31 cellular contexts compared by ENCODE assay signal in the genomic region with DNA sequence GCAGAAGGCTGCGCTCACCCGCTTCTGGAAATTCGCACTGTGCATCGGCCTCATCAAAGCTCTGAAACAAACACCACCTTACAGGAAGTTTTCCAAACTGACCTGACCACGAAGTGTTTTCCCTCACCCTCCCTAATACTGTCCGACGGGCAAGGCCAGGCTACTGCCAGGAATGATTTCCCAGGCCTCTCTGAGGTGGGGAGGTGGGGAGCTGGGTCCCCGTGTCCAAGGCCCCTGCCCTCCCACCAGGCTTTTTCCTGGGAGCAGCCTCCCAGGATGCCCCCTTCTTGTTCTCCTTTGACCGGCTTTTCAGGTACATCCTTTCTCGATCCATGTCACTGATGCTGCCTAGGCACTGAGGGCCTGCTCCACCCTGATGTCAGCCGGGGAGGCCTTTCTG. TPM values are rescaled to one million over a fixed set of nuclear protein-coding genes. Genes with fewer than 3 reads are reported as not detected.
"Had no signal": no experiment of that assay in that cellular context is flagged by ENCODE, and none has a peak within 500 bp of the region (broad histone marks: within the 10 kb centered on the region; RNA-seq: fewer than 3 reads in every experiment).

No MANE protein-coding gene starts in this region.

- H3K27me3 Mint-ChIP-seq: activated CD4-positive, alpha-beta T cell treated with anti-CD3 and anti-CD28 coated beads, Interleukin-2, amount 10 ng/mL, durations not matched to agents 7 days and 5 days; activated T-cell treated with anti-CD3 and anti-CD28 coated beads, Interleukin-2, amount 50 U/mL, for 24 hours had no signal

- H3K36me3 Mint-ChIP-seq: activated naive CD4-positive, alpha-beta T cell treated with anti-CD3 and anti-CD28 coated beads, Interleukin-2, amount 10 ng/mL, durations not matched to agents 7 days and 5 days; activated naive CD4-positive, alpha-beta T cell treated with anti-CD3 and anti-CD28 coated beads, Interleukin-2, amount 50 U/mL, for 72 hours; activated naive CD8-positive, alpha-beta T cell treated with anti-CD3 and anti-CD28 coated beads, Interleukin-2, amount 10 ng/mL, durations not matched to agents 7 days and 5 days; T-cell; WTC11 had no signal

- DNase-seq: activated CD4-positive, alpha-beta memory T cell treated with anti-CD3 and anti-CD28 coated beads, Interleukin-2, amount 10 ng/mL, durations not matched to agents 7 days and 5 days; activated CD4-positive, alpha-beta T cell treated with anti-CD3 and anti-CD28 coated beads for 1 hour; activated CD4-positive, alpha-beta T cell treated with anti-CD3 and anti-CD28 coated beads for 4 hours; activated CD4-positive, alpha-beta T cell treated with anti-CD3 and anti-CD28 coated beads, Interleukin-2, amount 10 ng/mL, durations not matched to agents 7 days and 5 days; activated CD4-positive, alpha-beta T cell treated with anti-CD3 and anti-CD28 coated beads, Interleukin-2, amount 50 U/mL, for 4 hours; activated CD8-positive, alpha-beta memory T cell treated with anti-CD3 and anti-CD28 coated beads, Interleukin-2, amount 50 U/mL, for 48 hours; activated gamma-delta T cell; activated naive CD4-positive, alpha-beta T cell; activated naive CD4-positive, alpha-beta T cell treated with anti-CD3 and anti-CD28 coated beads, Interleukin-2, amount 10 ng/mL, durations not matched to agents 7 days and 5 days; activated naive CD8-positive, alpha-beta T cell treated with anti-CD3 and anti-CD28 coated beads, Interleukin-2, amount 10 ng/mL, durations not matched to agents 7 days and 5 days; activated T-cell treated with anti-CD3 and anti-CD28 coated beads for 4 hours; activated T-cell treated with anti-CD3 and anti-CD28 coated beads, Interleukin-2, amount 50 U/mL, for 24 hours; activated T-cell treated with anti-CD3 and anti-CD28 coated beads, Interleukin-2, amount 50 U/mL, for 72 hours; central memory CD4-positive, alpha-beta T cell; cerebellar nuclear complex; colonic mucosa; esophagus squamous epithelium; foreskin melanocyte; heart right ventricle; SW 1271; T-cell; T-helper 2 cell had no signal

- H3K27ac ChIP-seq: cardiac muscle cell, colonic mucosa, epithelial cell of prostate, gastroesophageal sphincter, heart right ventricle had no signal

- H3K27me3 ChIP-seq: cardiac muscle cell, colonic mucosa had no signal

- H3K4me3 ChIP-seq: cardiac muscle cell, colonic mucosa, esophagus squamous epithelium, gastroesophageal sphincter, heart right ventricle had no signal

- H3K9me3 ChIP-seq: colonic mucosa, esophagus squamous epithelium, gastroesophageal sphincter, heart right ventricle had no signal

- H3K4me1 Mint-ChIP-seq: activated CD4-positive, alpha-beta memory T cell treated with anti-CD3 and anti-CD28 coated beads, Interleukin-2, amount 10 ng/mL, durations not matched to agents 7 days and 5 days; activated CD4-positive, alpha-beta T cell treated with anti-CD3 and anti-CD28 coated beads, Interleukin-2, amount 10 ng/mL, durations not matched to agents 7 days and 5 days; activated naive CD4-positive, alpha-beta T cell treated with anti-CD3 and anti-CD28 coated beads, Interleukin-2, amount 10 ng/mL, durations not matched to agents 7 days and 5 days; activated naive CD8-positive, alpha-beta T cell treated with anti-CD3 and anti-CD28 coated beads, Interleukin-2, amount 10 ng/mL, durations not matched to agents 7 days and 5 days; T-cell had no signal

- H3K27ac Mint-ChIP-seq: activated CD4-positive, alpha-beta memory T cell treated with anti-CD3 and anti-CD28 coated beads, Interleukin-2, amount 10 ng/mL, durations not matched to agents 7 days and 5 days; activated CD4-positive, alpha-beta T cell treated with anti-CD3 and anti-CD28 coated beads, Interleukin-2, amount 10 ng/mL, durations not matched to agents 7 days and 5 days; activated naive CD4-positive, alpha-beta T cell treated with anti-CD3 and anti-CD28 coated beads, Interleukin-2, amount 10 ng/mL, durations not matched to agents 7 days and 5 days; activated naive CD8-positive, alpha-beta T cell treated with anti-CD3 and anti-CD28 coated beads, Interleukin-2, amount 10 ng/mL, durations not matched to agents 7 days and 5 days; activated T-cell treated with anti-CD3 and anti-CD28 coated beads, Interleukin-2, amount 50 U/mL, for 24 hours; activated T-cell treated with anti-CD3 and anti-CD28 coated beads, Interleukin-2, amount 50 U/mL, for 72 hours; WTC11 had no signal

- H3K4me3 Mint-ChIP-seq: activated CD4-positive, alpha-beta memory T cell treated with anti-CD3 and anti-CD28 coated beads, Interleukin-2, amount 10 ng/mL, durations not matched to agents 7 days and 5 days; activated CD4-positive, alpha-beta T cell treated with anti-CD3 and anti-CD28 coated beads, Interleukin-2, amount 10 ng/mL, durations not matched to agents 7 days and 5 days; activated naive CD4-positive, alpha-beta T cell treated with anti-CD3 and anti-CD28 coated beads, Interleukin-2, amount 10 ng/mL, durations not matched to agents 7 days and 5 days; activated naive CD8-positive, alpha-beta T cell treated with anti-CD3 and anti-CD28 coated beads, Interleukin-2, amount 10 ng/mL, durations not matched to agents 7 days and 5 days; activated T-cell treated with anti-CD3 and anti-CD28 coated beads, Interleukin-2, amount 50 U/mL, for 24 hours; activated T-cell treated with anti-CD3 and anti-CD28 coated beads, Interleukin-2, amount 50 U/mL, for 72 hours; T-cell; WTC11 had no signal

- H3K4me1 ChIP-seq: colonic mucosa, esophagus squamous epithelium, gastroesophageal sphincter had no signal

- H3K36me3 ChIP-seq: cardiac muscle cell, colonic mucosa, esophagus squamous epithelium, gastroesophageal sphincter, heart right ventricle had no signal

- H3K9me3 Mint-ChIP-seq: activated CD4-positive, alpha-beta memory T cell treated with anti-CD3 and anti-CD28 coated beads, Interleukin-2, amount 10 ng/mL, durations not matched to agents 7 days and 5 days; activated CD4-positive, alpha-beta T cell treated with anti-CD3 and anti-CD28 coated beads, Interleukin-2, amount 10 ng/mL, durations not matched to agents 7 days and 5 days; activated naive CD4-positive, alpha-beta T cell treated with anti-CD3 and anti-CD28 coated beads, Interleukin-2, amount 10 ng/mL, durations not matched to agents 7 days and 5 days; activated naive CD4-positive, alpha-beta T cell treated with anti-CD3 and anti-CD28 coated beads, Interleukin-2, amount 50 U/mL, for 72 hours; activated naive CD8-positive, alpha-beta T cell treated with anti-CD3 and anti-CD28 coated beads, Interleukin-2, amount 10 ng/mL, durations not matched to agents 7 days and 5 days; activated T-cell treated with anti-CD3 and anti-CD28 coated beads, Interleukin-2, amount 50 U/mL, for 24 hours; activated T-cell treated with anti-CD3 and anti-CD28 coated beads, Interleukin-2, amount 50 U/mL, for 72 hours; T-cell had no signal

- ATAC-seq: activated naive CD4-positive, alpha-beta T cell treated with anti-CD3 and anti-CD28 coated beads, Interleukin-2, amount 50 U/mL, for 72 hours; activated T-cell treated with anti-CD3 and anti-CD28 coated beads, Interleukin-2, amount 50 U/mL, for 72 hours; gastroesophageal sphincter; heart right ventricle; T-cell; WTC11 had no signal

RNA-seq across cellular contexts. Expression of a gene that starts 25.0 kb away (rescaled TPM):
- total RNA-seq: cardiac muscle cell, dermis microvascular lymphatic vessel endothelial cell, endothelial cell of umbilical vein, fibroblast of lung, fibroblast of villous mesenchyme, heart right ventricle had no signal
